Comparison of ENCODE assay signal across 8 cellular contexts in genomic region chr11:18731949-18732821, GRCh38. TPM values are rescaled to one million over a fixed set of nuclear protein-coding genes. Genes with fewer than 3 reads are reported as not detected.
DNase-seq lines count a peak whose midpoint lies in the region; ATAC-seq and TF ChIP-seq lines count a peak whose summit lies in the region.

No MANE protein-coding gene starts in this region.

- H3K36me3 ChIP-seq in colonic mucosa (no peaks in the 10 kb centered on the region), lower lobe of right lung (no peaks in the 10 kb centered on the region)

- H3K4me3 ChIP-seq in NB4 (ENCODE audit: low read depth, low read length) (no peak overlapping the region), colonic mucosa (no peak overlapping the region), lower lobe of right lung (no peak overlapping the region)

- no peaks in the 10 kb centered on the region for H3K4me1 ChIP-seq in colonic mucosa
- H3K4me1 ChIP-seq in lower lobe of right lung, result peaks cover 7% of the 10 kb centered on the region

- H3K27ac ChIP-seq in colonic mucosa (no peak overlapping the region), lower lobe of right lung (no peak overlapping the region)

- H3K9me3 ChIP-seq in colonic mucosa (no peaks in the 10 kb centered on the region), lower lobe of right lung (no peaks in the 10 kb centered on the region)

- H3K9ac ChIP-seq in colonic mucosa (ENCODE audit: low read depth in 2 of 2, low read length in 2 of 2), result no peak overlapping the region

- H3K27me3 ChIP-seq in colonic mucosa, result no peaks in the 10 kb centered on the region
- no peaks in the 10 kb centered on the region for H3K27me3 ChIP-seq in lower lobe of right lung (ENCODE audit: low read depth)

- TF ChIP-seq CTCF in NB4 (IDR thresholded peaks at IDR 0.05; ENCODE audit: low read depth, low read length), result peak; percentile 98
- peak; percentile 92 for TF ChIP-seq CTCF in colonic mucosa (IDR thresholded peaks at IDR 0.05)
- TF ChIP-seq CTCF in lower lobe of right lung (IDR thresholded peaks at IDR 0.05), result peak; percentile 97

- DNase-seq in CMK (ENCODE audit: low read depth) (peak; percentile 24), NB4 (ENCODE audit: low read depth) (peak; percentile 57), colonic mucosa (peak; percentile 52), lower lobe of right lung (no peak)
- peak; percentile 56 to 79 for DNase-seq in activated CD4-positive, alpha-beta T cell treated with anti-CD3 and anti-CD28 coated beads for 4 hours
- DNase-seq in stimulated activated CD8-positive, alpha-beta memory T cell treated with anti-CD3 and anti-CD28 coated beads, Interleukin-15, amount 100 ng/mL, for 48 hours (ENCODE audit: low read depth in 2 of 2), result peak; percentile 30 to 31

- ATAC-seq in GM19351 (IDR thresholded peaks at IDR 0.05; ENCODE audit: unreplicated experiment), result peak; percentile 70
- peak; percentile 52 to 59 for ATAC-seq in lower lobe of right lung
- ATAC-seq in HG02884 (IDR thresholded peaks at IDR 0.05; ENCODE audit: unreplicated experiment), result no peak

- intact Hi-C loops in colonic mucosa (cut with DNase I) (loop anchor here (10.0 kb wide), 2 partner anchors 187 to 617 kb away; no protein-coding TSS in a partner anchor), lower lobe of right lung (cut with DNase I) (no loop called here)

- TF ChIP-seq POLR2A in NB4 (IDR thresholded peaks at IDR 0.05; ENCODE audit: extremely low read depth, insufficient read length), result no peak

RNA-seq across cellular contexts. Expression of gene IGSF22, which starts 6.2 kb away (rescaled TPM):
- total RNA-seq in colonic mucosa, result 1 to 10 TPM in 1 of 2 donors, under 1 TPM in 1; 0.42 to 1.3 TPM
- 2.3 TPM for total RNA-seq in lower lobe of right lung

RNA-seq across cellular contexts. Expression of gene TMEM86A, which starts 33.6 kb away (rescaled TPM):
- total RNA-seq in colonic mucosa (1 to 10 TPM in 1 of 2 donors, under 1 TPM in 1; 0.89 to 1.4 TPM), lower lobe of right lung (11.7 TPM)

RNA-seq across cellular contexts. Expression of gene PTPN5, which starts 59.4 kb away (rescaled TPM):
- under 1 TPM in 1 of 2 donors, not detected in 1; 0.19 TPM for total RNA-seq in colonic mucosa
- 0.80 TPM for total RNA-seq in lower lobe of right lung
